ENCODE assay signal across 17 cellular contexts in genomic region chr12:130765186-130765659, GRCh38. TPM values are rescaled to one million over a fixed set of nuclear protein-coding genes. Genes with fewer than 3 reads are reported as not detected.
DNase-seq lines count a peak whose midpoint lies in the region; ATAC-seq, FAIRE-seq and TF ChIP-seq lines count a peak whose summit lies in the region.
"Had no signal": no experiment of that assay in that cellular context is flagged by ENCODE, and none has a peak within 500 bp of the region (broad histone marks: within the 10 kb centered on the region; RNA-seq: fewer than 3 reads in every experiment).

No MANE protein-coding gene starts in this region.

- DNase-seq in Caki2 (ENCODE audit: low read depth): peak; percentile 44
- no peak for DNase-seq in GM19239 (ENCODE audit: insufficient read length, low spot score)
- DNase-seq in RPMI7951 (ENCODE audit: low read depth): peak; percentile 35
- DNase-seq in epithelial cell of esophagus (ENCODE audit: low read depth): peak; percentile 41
- no peak for DNase-seq in tibial artery
- no peak for DNase-seq in amniotic stem cell (lab: John Stamatoyannopoulos, UW)
- no peak for DNase-seq in NCI-H524 (lab: John Stamatoyannopoulos, UW)
- DNase-seq: activated CD8-positive, alpha-beta memory T cell treated with anti-CD3 and anti-CD28 coated beads, Interleukin-2, amount 50 U/mL, for 4 hours; GOT3; heart right ventricle; left ventricle myocardium inferior; NCI-H226 had no signal

- no peak for ATAC-seq in GM18909 (IDR thresholded peaks at IDR 0.05; ENCODE audit: poor library complexity, unreplicated experiment)
- ATAC-seq: heart right ventricle had no signal

- no peaks in the 10 kb centered on the region for H3K9me3 ChIP-seq in tibial artery
- H3K9me3 ChIP-seq: left ventricle myocardium inferior, sigmoid colon, thoracic aorta had no signal

- in situ Hi-C loops in Caki2 (cut with HindIII; ENCODE audit: low pct_unique_long_range_greater_than_20kb, low sequenced_read_pairs): no loop called here

- no peaks in the 10 kb centered on the region for H3K4me1 ChIP-seq in tibial artery
- H3K4me1 ChIP-seq: heart right ventricle, left ventricle myocardium inferior, sigmoid colon had no signal

- intact Hi-C loops in tibial artery (cut with DNase I; ENCODE audit: low total_unique reads): no loop called here

- H3K36me3 ChIP-seq in tibial artery: no peaks in the 10 kb centered on the region
- H3K36me3 ChIP-seq: heart right ventricle, left ventricle myocardium inferior, sigmoid colon, thoracic aorta had no signal

- no peak overlapping the region for H3K27ac ChIP-seq in tibial artery
- H3K27ac ChIP-seq: heart right ventricle, left ventricle myocardium inferior, sigmoid colon, thoracic aorta had no signal

- H3K4me3 ChIP-seq in epithelial cell of esophagus (ENCODE audit: low read length) (no peak overlapping the region), tibial artery (no peak overlapping the region)
- H3K4me3 ChIP-seq: heart right ventricle, left ventricle myocardium inferior, sigmoid colon, thoracic aorta had no signal

- TF ChIP-seq CTCF in epithelial cell of esophagus (IDR thresholded peaks at IDR 0.05; ENCODE audit: insufficient read depth, low read depth, low read length, missing control alignments) (no peak), tibial artery (IDR thresholded peaks at IDR 0.05) (no peak)

- peak; percentile 45 for FAIRE-seq in GM19239 (lab: Jason Lieb, UNC)
- FAIRE-seq: RCC 7860 had no signal

- H3K27me3 ChIP-seq in tibial artery: peaks cover 0 to 28% of the 10 kb centered on the region in 2 donors

RNA-seq across cellular contexts. Expression of gene RIMBP2, which starts 49.1 kb away (rescaled TPM):
- not detected in 2 replicates for total RNA-seq in Caki2 (2014; rRNA removed; shearing (Covaris generic); ENCODE audit: low replicate concordance)
- total RNA-seq in RPMI7951 (2014; rRNA removed; shearing (Covaris generic)): not detected in 2 replicates
- total RNA-seq: CD8-positive, alpha-beta memory T cell; left ventricle myocardium inferior had no signal

Comparison
In these comparisons a context has a peak if more than half of its experiments do, and no peak if none do; other contexts are left out.
1. DNase-seq: peak in Caki2 (single experiment), RPMI7951 (single experiment) and epithelial cell of esophagus (single experiment); none in GM19239 (single experiment), tibial artery (0 of 2), amniotic stem cell (single experiment) and NCI-H524 (0 of 2).